ENCODE assay signal across 1 cellular context in the genomic region with DNA sequence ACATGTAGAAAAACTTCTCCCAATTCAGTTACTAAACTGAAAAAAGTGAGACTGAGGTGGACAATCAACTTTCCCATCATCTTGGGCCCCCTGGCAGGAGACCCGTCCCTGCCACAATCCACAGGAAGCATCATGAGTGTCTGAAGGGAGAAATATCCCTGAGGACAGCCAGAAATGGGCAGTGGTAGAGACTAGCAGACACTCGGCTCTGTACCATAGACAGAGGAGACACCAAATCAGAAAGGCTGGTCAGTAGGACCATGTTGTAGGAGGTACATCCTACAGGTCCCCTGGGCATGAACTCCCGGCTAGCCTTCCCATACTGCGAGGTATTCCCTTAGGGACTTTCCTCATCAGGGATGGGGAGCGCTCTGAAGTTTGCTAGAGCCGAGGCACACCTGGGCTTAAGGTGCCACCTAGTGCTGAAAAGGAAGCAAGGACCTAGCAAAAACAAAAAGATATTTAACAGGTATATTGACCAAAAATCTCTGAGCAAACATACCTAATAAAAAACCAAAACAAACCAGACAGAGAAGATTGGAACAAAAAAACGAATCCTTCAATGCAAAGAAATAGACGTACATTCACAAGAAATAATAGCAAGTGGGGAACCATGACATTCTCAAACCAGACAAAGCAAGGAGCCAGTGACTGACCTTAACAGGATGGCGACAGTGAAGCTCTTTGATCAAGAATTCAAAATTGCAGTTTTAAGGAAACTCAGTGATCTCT.
TF ChIP-seq lines count a peak whose summit lies in the region.

No MANE protein-coding gene starts in this region.

TF ChIP-seq in HCT116, 20 proteins besides CTCF, POLR2A, EP300 and RAD21 (continued from another document):
- TF ChIP-seq ELF1 (IDR thresholded peaks at IDR 0.05; ENCODE audit: borderline replicate concordance, low read depth), result no peak
- no peak for TF ChIP-seq JUND (IDR thresholded peaks at IDR 0.05)
- TF ChIP-seq, protein P1, sequence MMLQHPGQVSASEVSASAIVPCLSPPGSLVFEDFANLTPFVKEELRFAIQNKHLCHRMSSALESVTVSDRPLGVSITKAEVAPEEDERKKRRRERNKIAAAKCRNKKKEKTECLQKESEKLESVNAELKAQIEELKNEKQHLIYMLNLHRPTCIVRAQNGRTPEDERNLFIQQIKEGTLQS (IDR thresholded peaks at IDR 0.05), result no peak
